21 cellular contexts compared by ENCODE assay signal in the genomic region with DNA sequence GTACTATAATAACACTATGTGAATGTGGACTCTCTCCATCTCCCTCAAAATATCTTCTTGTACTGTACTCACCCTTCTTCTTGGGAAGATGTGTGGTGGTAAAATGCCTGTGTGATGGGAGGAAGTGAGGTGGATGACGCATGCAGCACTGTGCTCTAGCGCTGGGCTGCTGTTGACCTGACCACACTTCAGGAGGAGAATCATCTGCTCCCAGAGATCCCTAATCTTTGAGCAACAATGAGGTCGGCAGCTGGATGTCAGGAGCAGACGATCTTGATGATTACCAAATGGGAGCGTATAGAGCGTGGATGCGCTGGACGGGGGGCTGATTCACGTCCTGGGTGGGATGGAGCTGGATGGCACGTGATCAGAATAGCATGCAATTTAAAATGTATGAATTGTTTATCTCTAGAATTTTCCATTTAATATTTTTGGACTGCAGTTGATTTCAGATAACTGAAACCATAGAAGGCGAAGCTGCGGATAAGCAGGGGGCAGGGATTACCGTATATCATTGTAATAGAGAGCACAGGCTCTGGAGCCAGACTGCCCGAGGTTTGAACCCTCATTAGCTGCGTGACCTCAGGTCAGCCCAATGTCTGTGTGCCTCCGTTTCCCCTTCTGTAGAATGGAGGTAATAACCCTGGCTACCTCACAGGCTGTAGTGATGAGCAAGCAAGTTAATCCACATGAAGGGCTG. TPM values are rescaled to one million over a fixed set of nuclear protein-coding genes. Genes with fewer than 3 reads are reported as not detected.
DNase-seq lines count a peak whose midpoint lies in the region; ATAC-seq and TF ChIP-seq lines count a peak whose summit lies in the region.
"Had no signal": no experiment of that assay in that cellular context is flagged by ENCODE, and none has a peak within 500 bp of the region (broad histone marks: within the 10 kb centered on the region; RNA-seq: fewer than 3 reads in every experiment).

No MANE protein-coding gene starts in this region.

- no peak for TF ChIP-seq CTCF in BE2C (IDR thresholded peaks at IDR 0.05; ENCODE audit: low read depth, low read length)

- H3K27me3 Mint-ChIP-seq in activated T-helper 17 cell treated with anti-CD3 and anti-CD28 coated beads, Interleukin-2, amount 50 U/mL, for 72 hours, result no peaks in the 10 kb centered on the region
- H3K27me3 Mint-ChIP-seq: activated naive CD8-positive, alpha-beta T cell had no signal

- no peak for DNase-seq in BE2C
- peak; percentile 22 for DNase-seq in HCEC 1CT
- no peak for DNase-seq in activated T-cell treated with anti-CD3 and anti-CD28 coated beads, Interleukin-2, amount 50 U/mL, for 48 hours
- no peak for DNase-seq in mucosa of gallbladder (ENCODE audit: low spot score)
- DNase-seq in NCI-H510A treated with DMSO at 0.1 percent for 48 hours (lab: John Stamatoyannopoulos, UW), result no peak
- DNase-seq: activated CD8-positive, alpha-beta memory T cell treated with anti-CD3 and anti-CD28 coated beads, Interleukin-2, amount 50 U/mL, for 4 hours; caudate nucleus; kidney; midbrain; NCI-H2227 treated with DMSO at 0.1 percent for 48 hours; OCI-M1; pancreas; stimulated activated CD4-positive, alpha-beta T cell treated with anti-CD3 and anti-CD28 coated beads, Interleukin-12 subunit alpha, Interleukin-12 subunit beta, amount 100 ng/mL, for 4 hours; substantia nigra had no signal

- H3K27me3 ChIP-seq in BE2C, result no peaks in the 10 kb centered on the region
- no peaks in the 10 kb centered on the region for H3K27me3 ChIP-seq in muscle layer of duodenum (ENCODE audit: low read depth, low read length)
- H3K27me3 ChIP-seq: BLaER1 treated with 17β-estradiol and CSF1 and Interleukin-3, amounts not matched to agents 10 nM and 100 nM; pancreas had no signal

- H3K27ac ChIP-seq in muscle layer of duodenum (ENCODE audit: low read length), result no peak overlapping the region
- H3K27ac ChIP-seq: BLaER1 treated with 17β-estradiol and CSF1 and Interleukin-3, amounts not matched to agents 10 nM and 100 nM; pancreas had no signal

- H3K36me3 Mint-ChIP-seq in activated T-helper 17 cell treated with anti-CD3 and anti-CD28 coated beads, Interleukin-2, amount 50 U/mL, for 72 hours (ENCODE audit: low read depth), result peaks cover 56% of the 10 kb centered on the region
- H3K36me3 Mint-ChIP-seq: activated naive CD8-positive, alpha-beta T cell had no signal

- no peak for ATAC-seq in activated T-helper 17 cell treated with anti-CD3 and anti-CD28 coated beads, Interleukin-2, amount 50 U/mL, for 72 hours (replicated peaks)
- no peak for ATAC-seq in HG03439 (IDR thresholded peaks at IDR 0.05; ENCODE audit: unreplicated experiment)
- ATAC-seq: activated CD4-positive, CD25-positive, alpha-beta regulatory T cell treated with anti-CD3 and anti-CD28 coated beads, Interleukin-2, amount 50 U/mL, for 24 hours had no signal

- H3K4me3 ChIP-seq in BE2C (ENCODE audit: low read depth, low read length), result peak overlapping the region; percentile 3
- H3K4me3 ChIP-seq in muscle layer of duodenum (ENCODE audit: low read depth in 1 of 2, low read length in 2 of 2), result peak overlapping the region; percentile 13 to 19
- H3K4me3 ChIP-seq: BLaER1 treated with 17β-estradiol and CSF1 and Interleukin-3, amounts not matched to agents 10 nM and 100 nM; pancreas had no signal

- no peak overlapping the region for H3K4me3 Mint-ChIP-seq in activated T-helper 17 cell treated with anti-CD3 and anti-CD28 coated beads, Interleukin-2, amount 50 U/mL, for 72 hours
- H3K4me3 Mint-ChIP-seq: activated naive CD8-positive, alpha-beta T cell had no signal

- no peaks in the 10 kb centered on the region for H3K9me3 Mint-ChIP-seq in activated T-helper 17 cell treated with anti-CD3 and anti-CD28 coated beads, Interleukin-2, amount 50 U/mL, for 72 hours

- H3K4me1 ChIP-seq in BE2C, result no peaks in the 10 kb centered on the region
- no peaks in the 10 kb centered on the region for H3K4me1 ChIP-seq in muscle layer of duodenum (ENCODE audit: control insufficient read depth in 1 of 2, insufficient read depth in 2 of 2, low read length in 2 of 2)
- H3K4me1 ChIP-seq: pancreas had no signal

- H3K9me3 ChIP-seq in BE2C (no peaks in the 10 kb centered on the region), muscle layer of duodenum (ENCODE audit: control insufficient read depth in 1 of 2, low read length in 2 of 2) (no peaks in the 10 kb centered on the region)
- H3K9me3 ChIP-seq: pancreas had no signal

- peaks cover 12% of the 10 kb centered on the region for H3K4me1 Mint-ChIP-seq in activated T-helper 17 cell treated with anti-CD3 and anti-CD28 coated beads, Interleukin-2, amount 50 U/mL, for 72 hours

- H3K36me3 ChIP-seq in BE2C (no peaks in the 10 kb centered on the region), muscle layer of duodenum (ENCODE audit: control insufficient read depth in 1 of 2, insufficient read depth in 2 of 2, low read length in 2 of 2) (no peaks in the 10 kb centered on the region)
- H3K36me3 ChIP-seq: pancreas had no signal

- peak overlapping the region; percentile 44 for H3K27ac Mint-ChIP-seq in activated T-helper 17 cell treated with anti-CD3 and anti-CD28 coated beads, Interleukin-2, amount 50 U/mL, for 72 hours

RNA-seq across cellular contexts. Expression of a gene that starts 23.7 kb away (rescaled TPM):
- polyA plus RNA-seq in BE2C (2012; ENCODE audit: insufficient read depth, insufficient read length, low read depth), result 13.3 TPM
- 100 to 1,000 TPM; 112 to 130 TPM for total RNA-seq in activated T-helper 17 cell treated with anti-CD3 and anti-CD28 coated beads, Interleukin-2, amount 50 U/mL, for 72 hours
- 38.5 TPM for total RNA-seq in mucosa of gallbladder

RNA-seq across cellular contexts. Expression of a gene that starts 24.8 kb away (rescaled TPM):
- polyA plus RNA-seq in BE2C (2012; ENCODE audit: insufficient read depth, insufficient read length, low read depth), result not detected
- total RNA-seq in activated T-helper 17 cell treated with anti-CD3 and anti-CD28 coated beads, Interleukin-2, amount 50 U/mL, for 72 hours, result 10 to 100 TPM in 1 of 2 donors, 1 to 10 TPM in 1; 7.6 to 28.4 TPM
- total RNA-seq in mucosa of gallbladder, result 1.5 TPM
- total RNA-seq: G401 had no signal

RNA-seq across cellular contexts. Expression of a gene that starts 37.1 kb away (rescaled TPM):
- polyA plus RNA-seq in BE2C (2012; ENCODE audit: insufficient read depth, insufficient read length, low read depth), result not detected
- 10 to 100 TPM; 53.9 to 96.9 TPM for total RNA-seq in activated T-helper 17 cell treated with anti-CD3 and anti-CD28 coated beads, Interleukin-2, amount 50 U/mL, for 72 hours
- 4.2 TPM for total RNA-seq in mucosa of gallbladder
- total RNA-seq: G401 had no signal

Comparison
In these comparisons a context has a peak if more than half of its experiments do, and no peak if none do; other contexts are left out.
1. RNA of a gene that starts 37.1 kb away (total RNA-seq): 53.9 to 96.9 TPM in activated T-helper 17 cell treated with anti-CD3 and anti-CD28 coated beads, Interleukin-2, amount 50 U/mL, for 72 hours; 4.2 TPM in mucosa of gallbladder (single experiment); every median in the first group is over 10 times any median in the second.